ENCODE assay signal across 27 cellular contexts in the genomic region with DNA sequence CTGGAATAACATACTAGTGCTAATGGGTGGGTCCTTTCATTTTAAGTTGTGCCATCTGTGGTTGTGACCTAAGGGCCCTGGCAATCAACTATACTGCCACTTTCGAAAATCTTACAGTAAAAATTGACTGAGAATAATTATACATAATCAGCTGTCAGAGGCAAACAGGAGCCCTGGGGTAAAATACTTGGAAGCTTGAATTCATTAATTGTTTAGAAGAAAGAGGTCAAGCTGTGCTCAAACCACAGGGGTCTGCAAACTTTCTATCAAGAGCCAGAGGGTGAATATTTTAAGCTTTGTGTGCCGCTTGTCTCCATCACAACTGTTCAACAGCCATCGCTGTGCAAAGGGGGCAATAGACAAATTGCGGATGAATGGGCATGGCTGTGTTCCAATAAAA. TPM values are rescaled to one million over a fixed set of nuclear protein-coding genes. Genes with fewer than 3 reads are reported as not detected.
DNase-seq lines count a peak whose midpoint lies in the region; ATAC-seq and TF ChIP-seq lines count a peak whose summit lies in the region.
"Had no signal": no experiment of that assay in that cellular context is flagged by ENCODE, and none has a peak within 500 bp of the region (broad histone marks: within the 10 kb centered on the region; RNA-seq: fewer than 3 reads in every experiment).

No MANE protein-coding gene starts in this region.

- H3K27me3 Mint-ChIP-seq in WTC11 (ENCODE audit: low read depth): peaks cover 15% of the 10 kb centered on the region
- H3K27me3 Mint-ChIP-seq: activated naive CD8-positive, alpha-beta T cell treated with anti-CD3 and anti-CD28 coated beads, Interleukin-2, amount 50 U/mL, for 24 hours; dendritic cell treated with granulocyte-macrophage colony-stimulating factor and Interleukin-4, amounts not matched to agents 40 ng/mL and 50 ng/mL, for 4 days had no signal

- no peaks in the 10 kb centered on the region for H3K9me3 Mint-ChIP-seq in WTC11
- H3K9me3 Mint-ChIP-seq: activated naive CD8-positive, alpha-beta T cell treated with anti-CD3 and anti-CD28 coated beads, Interleukin-2, amount 50 U/mL, for 24 hours; dendritic cell treated with granulocyte-macrophage colony-stimulating factor and Interleukin-4, amounts not matched to agents 40 ng/mL and 50 ng/mL, for 4 days had no signal

- POLR2A ChIA-PET in WTC11 (lab: Charles Lee): no interaction called here

- H3K36me3 ChIP-seq in HUES48 (ENCODE audit: control insufficient read depth, insufficient read depth, low read length): no peaks in the 10 kb centered on the region
- H3K36me3 ChIP-seq: gastroesophageal sphincter, suprapubic skin, upper lobe of right lung had no signal

- ATAC-seq in WTC11: peak; percentile 43
- ATAC-seq: activated naive CD8-positive, alpha-beta T cell treated with anti-CD3 and anti-CD28 coated beads, Interleukin-2, amount 50 U/mL, for 24 hours; gastroesophageal sphincter; HCT116; left lobe of liver; PC-3; psoas muscle; upper lobe of right lung had no signal

- H3K27ac Mint-ChIP-seq in WTC11: no peak overlapping the region
- H3K27ac Mint-ChIP-seq: activated naive CD8-positive, alpha-beta T cell treated with anti-CD3 and anti-CD28 coated beads, Interleukin-2, amount 50 U/mL, for 24 hours; dendritic cell treated with granulocyte-macrophage colony-stimulating factor and Interleukin-4, amounts not matched to agents 40 ng/mL and 50 ng/mL, for 4 days had no signal

- H3K4me3 ChIP-seq in HUES48 (ENCODE audit: low read depth, low read length): no peak overlapping the region
- H3K4me3 ChIP-seq: gastroesophageal sphincter, psoas muscle, suprapubic skin, upper lobe of right lung had no signal

- peak overlapping the region; percentile 54 for H3K27ac ChIP-seq in HUES48 (ENCODE audit: low read depth, low read length)
- H3K27ac ChIP-seq: gastroesophageal sphincter, KMS-11, psoas muscle, suprapubic skin, upper lobe of right lung had no signal

- DNase-seq in NCI-H2227 (lab: John Stamatoyannopoulos, UW; ENCODE audit: unreplicated experiment) (peak; percentile 83), WTC11 (ENCODE audit: low spot score) (no peak), retina (peak; percentile 75), inferior parietal cortex (ENCODE audit: extremely low spot score) (no peak), DMS153 treated with DMSO at 0.1 percent for 48 hours (lab: John Stamatoyannopoulos, UW; ENCODE audit: unreplicated experiment) (no peak), GM19240 (ENCODE audit: insufficient read length, low spot score) (no peak)
- DNase-seq: activated CD4-positive, alpha-beta T cell treated with anti-CD3 and anti-CD28 coated beads for 48 hours; activated effector memory CD4-positive, alpha-beta T cell treated with anti-CD3 and anti-CD28 coated beads, Interleukin-2, amount 50 U/mL, for 16 hours; activated naive CD8-positive, alpha-beta T cell treated with anti-CD3 and anti-CD28 coated beads, Interleukin-2, amount 50 U/mL, for 24 hours; activated T-cell treated with anti-CD3 and anti-CD28 coated beads, Interleukin-2, amount 50 U/mL, for 1 hour; central memory CD4-positive, alpha-beta T cell; hypothalamus; mesenchymal stem cell; NCI-H187; PC-3; psoas muscle; Right ventricle myocardium superior; stimulated activated CD4-positive, alpha-beta T cell treated with anti-CD3 and anti-CD28 coated beads, Interleukin-15, amount 100 ng/mL, for 24 hours; stimulated activated naive CD4-positive, alpha-beta T cell; upper lobe of right lung had no signal

- H3K27me3 ChIP-seq in HUES48 (ENCODE audit: control insufficient read depth, insufficient read depth, low read length): no peaks in the 10 kb centered on the region
- H3K27me3 ChIP-seq: gastroesophageal sphincter, suprapubic skin, upper lobe of right lung had no signal

- H3K36me3 Mint-ChIP-seq in WTC11: no peaks in the 10 kb centered on the region

- H3K9ac ChIP-seq in HUES48 (ENCODE audit: low read depth, low read length): no peak overlapping the region
- H3K9ac ChIP-seq: KMS-11 had no signal

- no peaks in the 10 kb centered on the region for H3K9me3 ChIP-seq in HUES48 (ENCODE audit: control insufficient read depth, insufficient read depth, low read length)
- H3K9me3 ChIP-seq: gastroesophageal sphincter, psoas muscle, suprapubic skin, upper lobe of right lung had no signal

- H3K4me1 Mint-ChIP-seq in WTC11: peaks cover 23% of the 10 kb centered on the region
- H3K4me1 Mint-ChIP-seq: activated naive CD8-positive, alpha-beta T cell treated with anti-CD3 and anti-CD28 coated beads, Interleukin-2, amount 50 U/mL, for 24 hours had no signal

- H3K4me3 Mint-ChIP-seq in WTC11: no peak overlapping the region
- H3K4me3 Mint-ChIP-seq: activated naive CD8-positive, alpha-beta T cell treated with anti-CD3 and anti-CD28 coated beads, Interleukin-2, amount 50 U/mL, for 24 hours; dendritic cell treated with granulocyte-macrophage colony-stimulating factor and Interleukin-4, amounts not matched to agents 40 ng/mL and 50 ng/mL, for 4 days had no signal

- H3K4me1 ChIP-seq in HUES48 (ENCODE audit: control insufficient read depth, insufficient read depth, low read length): peaks cover 18% of the 10 kb centered on the region
- H3K4me1 ChIP-seq: gastroesophageal sphincter, psoas muscle, upper lobe of right lung had no signal

- CTCF ChIA-PET in WTC11 (lab: Charles Lee): interaction anchor here (0.5 to 1.2 kb wide), 8 partner anchors 9 to 225 kb away, joined by 3 to 5 read pairs (median 3); partner anchors contain the start of gene KANK4

- TF ChIP-seq CTCF in WTC11 (IDR thresholded peaks at IDR 0.05): no peak

TF ChIP-seq in WTC11, 78 proteins besides CTCF, POLR2A, EP300 and RAD21 (continues in another document):
- TF ChIP-seq MYBL2 (CRISPR knock-in tag; IDR thresholded peaks at IDR 0.05): no peak
- TF ChIP-seq, protein P1, sequence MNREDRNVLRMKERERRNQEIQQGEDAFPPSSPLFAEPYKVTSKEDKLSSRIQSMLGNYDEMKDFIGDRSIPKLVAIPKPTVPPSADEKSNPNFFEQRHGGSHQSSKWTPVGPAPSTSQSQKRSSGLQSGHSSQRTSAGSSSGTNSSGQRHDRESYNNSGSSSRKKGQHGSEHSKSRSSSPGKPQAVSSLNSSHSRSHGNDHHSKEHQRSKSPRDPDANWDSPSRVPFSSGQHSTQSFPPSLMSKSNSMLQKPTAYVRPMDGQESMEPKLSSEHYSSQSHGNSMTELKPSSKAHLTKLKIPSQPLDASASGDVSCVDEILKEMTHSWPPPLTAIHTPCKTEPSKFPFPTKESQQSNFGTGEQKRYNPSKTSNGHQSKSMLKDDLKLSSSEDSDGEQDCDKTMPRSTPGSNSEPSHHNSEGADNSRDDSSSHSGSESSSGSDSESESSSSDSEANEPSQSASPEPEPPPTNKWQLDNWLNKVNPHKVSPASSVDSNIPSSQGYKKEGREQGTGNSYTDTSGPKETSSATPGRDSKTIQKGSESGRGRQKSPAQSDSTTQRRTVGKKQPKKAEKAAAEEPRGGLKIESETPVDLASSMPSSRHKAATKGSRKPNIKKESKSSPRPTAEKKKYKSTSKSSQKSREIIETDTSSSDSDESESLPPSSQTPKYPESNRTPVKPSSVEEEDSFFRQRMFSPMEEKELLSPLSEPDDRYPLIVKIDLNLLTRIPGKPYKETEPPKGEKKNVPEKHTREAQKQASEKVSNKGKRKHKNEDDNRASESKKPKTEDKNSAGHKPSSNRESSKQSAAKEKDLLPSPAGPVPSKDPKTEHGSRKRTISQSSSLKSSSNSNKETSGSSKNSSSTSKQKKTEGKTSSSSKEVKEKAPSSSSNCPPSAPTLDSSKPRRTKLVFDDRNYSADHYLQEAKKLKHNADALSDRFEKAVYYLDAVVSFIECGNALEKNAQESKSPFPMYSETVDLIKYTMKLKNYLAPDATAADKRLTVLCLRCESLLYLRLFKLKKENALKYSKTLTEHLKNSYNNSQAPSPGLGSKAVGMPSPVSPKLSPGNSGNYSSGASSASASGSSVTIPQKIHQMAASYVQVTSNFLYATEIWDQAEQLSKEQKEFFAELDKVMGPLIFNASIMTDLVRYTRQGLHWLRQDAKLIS (CRISPR knock-in tag; IDR thresholded peaks at IDR 0.05; ENCODE audit: borderline replicate concordance): no peak
- TF ChIP-seq OVOL2 (CRISPR knock-in tag; IDR thresholded peaks at IDR 0.05; ENCODE audit: borderline replicate concordance): no peak
- no peak for TF ChIP-seq TEAD1 (CRISPR knock-in tag; IDR thresholded peaks at IDR 0.05)
- no peak for TF ChIP-seq MLX (CRISPR knock-in tag; IDR thresholded peaks at IDR 0.05)
- no peak for TF ChIP-seq ATF2 (CRISPR knock-in tag; IDR thresholded peaks at IDR 0.05; ENCODE audit: borderline replicate concordance, low read depth)
- TF ChIP-seq ZNF138 (CRISPR knock-in tag; conservative IDR thresholded peaks at IDR 0.05): no peak
- no peak for TF ChIP-seq ZNF423 (CRISPR knock-in tag; IDR thresholded peaks at IDR 0.05)
- TF ChIP-seq ZNF512 (CRISPR knock-in tag; IDR thresholded peaks at IDR 0.05; ENCODE audit: borderline replicate concordance): no peak

RNA-seq across cellular contexts. Expression of gene USP1, which starts 35.8 kb away (rescaled TPM):
- total RNA-seq in WTC11 (2021): 34.6 to 37.4 TPM (median 35.2 TPM) in 3 replicates

Comparison
In these comparisons a context has a peak if more than half of its experiments do, and no peak if none do; other contexts are left out.
1. DNase-seq: peak in NCI-H2227 (single experiment) and retina (single experiment); none in WTC11 (single experiment), inferior parietal cortex (single experiment), DMS153 treated with DMSO at 0.1 percent for 48 hours (single experiment) and GM19240 (single experiment).